13 cellular contexts compared by ENCODE assay signal in the genomic region with DNA sequence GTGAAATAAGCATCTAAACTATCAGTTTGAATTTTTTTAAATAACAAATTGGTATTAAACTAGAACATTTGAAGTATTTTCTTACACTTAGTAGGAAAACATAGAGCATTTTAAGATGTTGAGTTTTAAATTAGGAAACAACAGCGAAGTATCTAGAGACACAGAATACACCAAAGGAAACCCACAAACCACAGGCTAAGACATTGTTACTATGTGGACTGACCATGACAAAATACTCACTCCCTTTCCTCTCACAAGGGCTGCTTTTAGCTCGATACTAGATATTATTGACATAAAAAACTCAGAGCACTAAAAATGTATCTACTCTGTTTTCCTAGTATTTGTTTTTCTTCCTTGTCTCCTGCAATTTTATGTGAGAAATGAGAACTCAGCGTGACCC.
A peak's percentile ranks its signal among the peaks of the same experiment; 100 is the strongest.
DNase-seq lines count a peak whose midpoint lies in the region; ATAC-seq, FAIRE-seq and TF ChIP-seq lines count a peak whose summit lies in the region.
"Had no signal": no experiment of that assay in that cellular context is flagged by ENCODE, and none has a peak within 500 bp of the region (broad histone marks: within the 10 kb centered on the region; RNA-seq: fewer than 3 reads in every experiment).

No MANE protein-coding gene starts in this region.

- ATAC-seq in GM19023 (IDR thresholded peaks at IDR 0.05; ENCODE audit: unreplicated experiment) (peak; percentile 88), HG02840 (IDR thresholded peaks at IDR 0.05; ENCODE audit: low FRiP score, unreplicated experiment) (peak; percentile 81)
- peak; percentile 66 to 69 for ATAC-seq in natural killer cell treated with Interleukin-12 subunit alpha and Interleukin-12 subunit beta and Interleukin-15 and Interleukin-18, amount 100 ng/mL, for 72 hours
- no peak for ATAC-seq in effector memory CD8-positive, alpha-beta T cell (replicated peaks)
- ATAC-seq: activated T-cell treated with anti-CD3 and anti-CD28 coated beads, Interleukin-2, amount 50 U/mL, for 4 hours had no signal

- H3K79me2 ChIP-seq in Loucy (ENCODE audit: insufficient read depth, low read length) = no peaks in the 10 kb centered on the region

- no peaks in the 10 kb centered on the region for H3K9me3 Mint-ChIP-seq in natural killer cell treated with Interleukin-12 subunit alpha and Interleukin-12 subunit beta and Interleukin-15 and Interleukin-18, amount 100 ng/mL, for 72 hours
- no peaks in the 10 kb centered on the region for H3K9me3 Mint-ChIP-seq in effector memory CD8-positive, alpha-beta T cell
- H3K9me3 Mint-ChIP-seq: activated T-cell treated with anti-CD3 and anti-CD28 coated beads, Interleukin-2, amount 50 U/mL, for 4 hours had no signal

- H3K9ac ChIP-seq in Loucy (ENCODE audit: low read depth, low read length, poor library complexity, severe bottlenecking) = no peak overlapping the region

- no peak for FAIRE-seq in D721Med (lab: Jason Lieb, UNC)
- FAIRE-seq: G401.6 had no signal

- H3K4me1 Mint-ChIP-seq in natural killer cell treated with Interleukin-12 subunit alpha and Interleukin-12 subunit beta and Interleukin-15 and Interleukin-18, amount 100 ng/mL, for 72 hours (ENCODE audit: low read depth in 2 of 2) = peaks cover 12 to 21% of the 10 kb centered on the region in 2 donors
- peaks cover 6 to 12% of the 10 kb centered on the region in 2 donors for H3K4me1 Mint-ChIP-seq in effector memory CD8-positive, alpha-beta T cell (ENCODE audit: low read depth in 2 of 2)

- no peak for TF ChIP-seq CTCF in Loucy (conservative IDR thresholded peaks at IDR 0.05; ENCODE audit: low read length)
- no peak for TF ChIP-seq CTCF in D721Med (IDR thresholded peaks at IDR 0.05; ENCODE audit: insufficient read depth, missing control alignments)

- H3K4me3 Mint-ChIP-seq in natural killer cell treated with Interleukin-12 subunit alpha and Interleukin-12 subunit beta and Interleukin-15 and Interleukin-18, amount 100 ng/mL, for 72 hours = peak overlapping the region; percentile 40
- no peak overlapping the region for H3K4me3 Mint-ChIP-seq in effector memory CD8-positive, alpha-beta T cell
- H3K4me3 Mint-ChIP-seq: activated T-cell treated with anti-CD3 and anti-CD28 coated beads, Interleukin-2, amount 50 U/mL, for 4 hours had no signal

- no peak overlapping the region for H2AFZ ChIP-seq in Loucy (ENCODE audit: low read length)

- no peaks in the 10 kb centered on the region for H3F3A ChIP-seq in Loucy (ENCODE audit: low read depth)

- H3K9me3 ChIP-seq in Loucy (ENCODE audit: insufficient read depth, low read depth, low read length) = no peaks in the 10 kb centered on the region

- peaks cover 20 to 38% of the 10 kb centered on the region in 2 donors for H3K27me3 Mint-ChIP-seq in natural killer cell treated with Interleukin-12 subunit alpha and Interleukin-12 subunit beta and Interleukin-15 and Interleukin-18, amount 100 ng/mL, for 72 hours
- H3K27me3 Mint-ChIP-seq in effector memory CD8-positive, alpha-beta T cell = peaks cover 0 to 21% of the 10 kb centered on the region in 2 donors

- no peaks in the 10 kb centered on the region for H3K36me3 ChIP-seq in Loucy (ENCODE audit: insufficient read depth, low read length)

- peak overlapping the region; percentile 14 for H3K4me3 ChIP-seq in Loucy (ENCODE audit: low read length, poor library complexity, severe bottlenecking)

- DNase-seq in natural killer cell treated with Interleukin-12 subunit alpha and Interleukin-12 subunit beta and Interleukin-15 and Interleukin-18, amount 100 ng/mL, for 72 hours (ENCODE audit: low spot score) = no peak
- DNase-seq in DMS153 treated with DMSO at 0.1 percent for 48 hours (lab: John Stamatoyannopoulos, UW; ENCODE audit: unreplicated experiment) (no peak), NCI-H2227 treated with DMSO at 0.1 percent for 48 hours (lab: John Stamatoyannopoulos, UW) (no peak), D721Med (ENCODE audit: insufficient read length, low spot score) (no peak)
- DNase-seq in effector memory CD8-positive, alpha-beta T cell = no peak
- DNase-seq: activated T-cell treated with anti-CD3 and anti-CD28 coated beads, Interleukin-2, amount 50 U/mL, for 4 hours; IMR-90; stimulated activated CD4-positive, alpha-beta T cell treated with anti-CD3 and anti-CD28 coated beads, Interleukin-1b, Interleukin-23, amount 100 ng/mL, for 48 hours; trophoblast cell had no signal

- H3K9me2 ChIP-seq in Loucy (replicated peaks; ENCODE audit: low read depth, low read length) = no peaks in the 10 kb centered on the region

- H3K4me1 ChIP-seq in Loucy (ENCODE audit: insufficient read depth, low read length, poor library complexity, severe bottlenecking) = peaks cover 18% of the 10 kb centered on the region

- peaks cover 4% of the 10 kb centered on the region for H3K36me3 Mint-ChIP-seq in natural killer cell treated with Interleukin-12 subunit alpha and Interleukin-12 subunit beta and Interleukin-15 and Interleukin-18, amount 100 ng/mL, for 72 hours
- no peaks in the 10 kb centered on the region for H3K36me3 Mint-ChIP-seq in effector memory CD8-positive, alpha-beta T cell (ENCODE audit: insufficient read depth)

- peak overlapping the region; percentile 50 for H3K4me2 ChIP-seq in Loucy (ENCODE audit: low read depth, low read length, poor library complexity, severe bottlenecking)

- H3K27me3 ChIP-seq in Loucy (ENCODE audit: insufficient read depth, low read length, poor library complexity, severe bottlenecking) = no peaks in the 10 kb centered on the region

- H3K27ac Mint-ChIP-seq in natural killer cell treated with Interleukin-12 subunit alpha and Interleukin-12 subunit beta and Interleukin-15 and Interleukin-18, amount 100 ng/mL, for 72 hours = peak overlapping the region in 1 of 2 donors; percentile 8
- H3K27ac Mint-ChIP-seq in effector memory CD8-positive, alpha-beta T cell = no peak overlapping the region

- H4K20me1 ChIP-seq in Loucy (ENCODE audit: insufficient read depth, low read length, poor library complexity, severe bottlenecking) = no peaks in the 10 kb centered on the region
